14 cellular contexts compared by ENCODE assay signal in the genomic region with DNA sequence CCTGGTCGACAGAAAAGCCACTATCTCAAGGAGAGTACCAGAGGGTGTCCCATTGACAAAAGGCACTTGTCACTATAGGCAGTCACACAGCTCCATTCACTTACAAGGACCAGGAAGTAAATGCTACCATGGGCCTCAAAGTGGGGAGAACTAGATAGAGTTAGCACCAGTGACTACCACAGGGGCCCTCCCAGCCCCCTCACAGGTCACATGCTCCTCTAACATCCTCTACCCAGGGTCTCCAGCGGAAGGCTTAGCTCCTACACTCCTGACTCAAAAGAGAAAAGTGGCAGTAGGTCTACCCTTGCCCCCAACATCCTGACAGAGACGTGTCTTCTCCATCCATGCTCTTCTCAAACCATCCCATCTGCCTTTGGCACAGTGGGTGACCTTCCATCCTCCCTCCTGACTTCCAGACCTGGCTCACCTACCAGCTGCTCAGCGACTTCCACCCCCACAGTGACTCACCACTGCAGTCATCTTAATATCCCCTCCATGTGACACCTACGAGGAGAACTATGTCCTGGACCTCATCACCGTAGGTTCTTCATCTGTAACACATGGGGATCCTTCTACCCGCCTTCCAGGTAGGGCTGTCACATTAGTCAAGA. TPM values are rescaled to one million over a fixed set of nuclear protein-coding genes. Genes with fewer than 3 reads are reported as not detected.
DNase-seq lines count a peak whose midpoint lies in the region; ATAC-seq, FAIRE-seq and TF ChIP-seq lines count a peak whose summit lies in the region.
"Had no signal": no experiment of that assay in that cellular context is flagged by ENCODE, and none has a peak within 500 bp of the region (broad histone marks: within the 10 kb centered on the region; RNA-seq: fewer than 3 reads in every experiment).

No MANE protein-coding gene starts in this region.

- H3K27me3 ChIP-seq in keratinocyte (ENCODE audit: control insufficient read depth, extremely low read depth, insufficient read depth, low read length) = no peaks in the 10 kb centered on the region
- no peaks in the 10 kb centered on the region for H3K27me3 ChIP-seq in CD8-positive, alpha-beta memory T cell (ENCODE audit: insufficient read depth, low read length, poor library complexity, severe bottlenecking)
- no peaks in the 10 kb centered on the region for H3K27me3 ChIP-seq in Karpas-422 (ENCODE audit: low read length)

- peaks cover 22% of the 10 kb centered on the region for H3K4me1 ChIP-seq in keratinocyte (ENCODE audit: control insufficient read depth, extremely low read depth, insufficient read depth, low read length)
- H3K4me1 ChIP-seq in CD8-positive, alpha-beta memory T cell (ENCODE audit: insufficient read depth, low read length) = peaks cover 5% of the 10 kb centered on the region
- H3K4me1 ChIP-seq in Karpas-422 (ENCODE audit: low read length) = no peaks in the 10 kb centered on the region

- DNase-seq in stimulated activated CD4-positive, alpha-beta T cell treated with anti-CD3 and anti-CD28 coated beads, Interleukin-1b, Interleukin-23, amount 100 ng/mL, for 48 hours = peak; percentile 65
- no peak for DNase-seq in stimulated activated CD4-positive, alpha-beta T cell treated with anti-CD3 and anti-CD28 coated beads, Interleukin-2, amount 100 ng/mL, for 48 hours
- DNase-seq in activated CD8-positive, alpha-beta memory T cell treated with anti-CD3 and anti-CD28 coated beads, Interleukin-2, amount 50 U/mL, for 4 hours = peak; percentile 47
- DNase-seq in keratinocyte (ENCODE audit: low read depth, low spot score) (no peak), NCI-H1930 (lab: John Stamatoyannopoulos, UW) (no peak), Right ventricle myocardium superior (no peak), Karpas-422 (no peak)
- no peak for DNase-seq in CD8-positive, alpha-beta memory T cell
- DNase-seq: C1 segment of cervical spinal cord, midbrain, NCI-H1092 treated with DMSO at 0.1 percent for 48 hours, OCI-M1, small intestine had no signal

- POLR2A ChIA-PET in CD8-positive, alpha-beta memory T cell (lab: Charles Lee) = interaction anchor here (0.6 kb wide), 1 partner anchor 13 kb away, joined by 3 read pairs; no protein-coding TSS in a partner anchor

- H3K4me3 Mint-ChIP-seq in CD8-positive, alpha-beta memory T cell = peak overlapping the region in 1 of 7 donors; percentile 35

- H3K27ac ChIP-seq in keratinocyte (ENCODE audit: control insufficient read depth, insufficient read depth, low read length) = no peak overlapping the region
- no peak overlapping the region for H3K27ac ChIP-seq in CD8-positive, alpha-beta memory T cell (ENCODE audit: low read depth, low read length)
- H3K27ac ChIP-seq in Karpas-422 (ENCODE audit: low read length) = no peak overlapping the region
- H3K27ac ChIP-seq: coronary artery had no signal

- H3K9me3 Mint-ChIP-seq in CD8-positive, alpha-beta memory T cell = no peaks in the 10 kb centered on the region

- H3K4me2 ChIP-seq in keratinocyte (ENCODE audit: control insufficient read depth, extremely low read depth, insufficient read depth, low read depth, low read length) (peak overlapping the region; percentile 29), Karpas-422 (ENCODE audit: low read depth, low read length, poor library complexity, severe bottlenecking) (no peak overlapping the region)

- no peaks in the 10 kb centered on the region for H3K9me1 ChIP-seq in keratinocyte (ENCODE audit: control insufficient read depth, extremely low read depth, insufficient read depth, low read length)

- no peak overlapping the region for H3K9ac ChIP-seq in keratinocyte (ENCODE audit: control insufficient read depth, extremely low read depth, insufficient read depth, low read length)
- no peak overlapping the region for H3K9ac ChIP-seq in Karpas-422 (ENCODE audit: low read length)

- CTCF ChIA-PET in CD8-positive, alpha-beta memory T cell (lab: Charles Lee) = interaction anchor here (0.8 to 1.3 kb wide), 3 partner anchors 15 to 70 kb away, joined by 3 to 7 read pairs (median 3); no protein-coding TSS in a partner anchor

- H3K27ac Mint-ChIP-seq in CD8-positive, alpha-beta memory T cell = peak overlapping the region in 3 of 8 donors; percentile 0 to 16 (median 1)

- H3K9me3 ChIP-seq in keratinocyte (ENCODE audit: control insufficient read depth, low read depth, low read length) (no peaks in the 10 kb centered on the region), Karpas-422 (ENCODE audit: low read length) (no peaks in the 10 kb centered on the region)
- no peaks in the 10 kb centered on the region for H3K9me3 ChIP-seq in CD8-positive, alpha-beta memory T cell (ENCODE audit: low read length)

- intact Hi-C loops in Right ventricle myocardium superior (cut with DNase I) = no loop called here

- H3K4me3 ChIP-seq in keratinocyte (ENCODE audit: control insufficient read depth in 2 of 3, extremely low read depth in 1 of 3, insufficient read depth in 2 of 3, low read depth in 1 of 3, low read length in 3 of 3) (no peak overlapping the region), Karpas-422 (ENCODE audit: low read length) (no peak overlapping the region)
- H3K4me3 ChIP-seq in CD8-positive, alpha-beta memory T cell (ENCODE audit: low read length) = no peak overlapping the region
- H3K4me3 ChIP-seq: coronary artery had no signal

- no peak for ATAC-seq in Right ventricle myocardium superior (ENCODE audit: poor library complexity)

- no peak overlapping the region for H2AFZ ChIP-seq in keratinocyte (ENCODE audit: control insufficient read depth, low read length)
- no peak overlapping the region for H2AFZ ChIP-seq in Karpas-422 (ENCODE audit: low read length)

- H3K27me3 Mint-ChIP-seq in CD8-positive, alpha-beta memory T cell = peaks cover 6% of the 10 kb centered on the region in 2 donors

- no peak for TF ChIP-seq CTCF in keratinocyte (optimal IDR thresholded peaks at IDR 0.05 in 1 of 3, IDR thresholded peaks at IDR 0.05 in 1 of 3, conservative IDR thresholded peaks at IDR 0.05 in 1 of 3; ENCODE audit: extremely low read depth in 1 of 3, insufficient read depth in 2 of 3, low read length in 3 of 3)

- H3K36me3 ChIP-seq in keratinocyte (ENCODE audit: control insufficient read depth in 2 of 2, extremely low read depth in 1 of 2, insufficient read depth in 2 of 2, low read length in 2 of 2) (no peaks in the 10 kb centered on the region), Karpas-422 (ENCODE audit: insufficient read depth, low read length) (no peaks in the 10 kb centered on the region)
- H3K36me3 ChIP-seq in CD8-positive, alpha-beta memory T cell (ENCODE audit: insufficient read depth, low read length) = no peaks in the 10 kb centered on the region

- H3K79me2 ChIP-seq in keratinocyte (ENCODE audit: control insufficient read depth, insufficient read depth, low read length) = no peaks in the 10 kb centered on the region
- H3K79me2 ChIP-seq in Karpas-422 (ENCODE audit: low read length) = no peaks in the 10 kb centered on the region

- dilution Hi-C loops in keratinocyte (cut with MboI; ENCODE audit: extremely low pct_ligation_motif_present, low sequenced_read_pairs) = no loop called here

- no peak for FAIRE-seq in keratinocyte (lab: Jason Lieb, UNC)
- FAIRE-seq: small intestine had no signal

- H3K36me3 Mint-ChIP-seq in CD8-positive, alpha-beta memory T cell = peaks cover 0 to 2% (median 1%) of the 10 kb centered on the region in 3 donors

- peaks cover 10 to 16% (median 13%) of the 10 kb centered on the region in 3 donors for H3K4me1 Mint-ChIP-seq in CD8-positive, alpha-beta memory T cell

- H4K20me1 ChIP-seq in keratinocyte (ENCODE audit: control insufficient read depth, extremely low read depth, insufficient read depth, low read length) (no peaks in the 10 kb centered on the region), Karpas-422 (ENCODE audit: insufficient read depth, low read depth, low read length) (0 out of 2 replicates have a peak, but pooled peaks cover 3% of the 10 kb centered on the region)

- H3K9me2 ChIP-seq in Karpas-422 (replicated peaks; ENCODE audit: insufficient read depth, low read length) = no peaks in the 10 kb centered on the region

RNA-seq across cellular contexts. Expression of a gene that starts 5.6 kb away (rescaled TPM):
- 1.5 to 2.2 TPM (median 2.1 TPM) in 3 replicates for polyA plus RNA-seq in keratinocyte
- 2.2 TPM for polyA plus RNA-seq in keratinocyte (2011; ENCODE audit: low read depth)
- 0.88 and 1.7 TPM in 2 replicates for polyA plus RNA-seq in keratinocyte (2011; cell fraction: cytosol; rRNA removed)
- 5.8 and 6.7 TPM in 2 replicates for polyA plus RNA-seq in keratinocyte (2011; cell fraction: nucleus; rRNA removed)
- polyA plus RNA-seq in keratinocyte (2012; ENCODE audit: low replicate concordance) = 2.5 and 4.6 TPM in 2 replicates
- polyA minus RNA-seq in keratinocyte = 4.8 to 16.5 TPM (median 10.5 TPM) in 3 replicates
- polyA minus RNA-seq in keratinocyte (2011; cell fraction: cytosol; rRNA and poly(A)+ RNA removed) = 5.6 TPM
- polyA minus RNA-seq in keratinocyte (2011; cell fraction: nucleus; rRNA and poly(A)+ RNA removed) = 7.4 and 10.2 TPM in 2 replicates
- 10 to 100 TPM; 77.9 to 80.7 TPM for total RNA-seq in CD8-positive, alpha-beta memory T cell
- 19.4 TPM for polyA plus RNA-seq in CD8-positive, alpha-beta memory T cell
- total RNA-seq in Right ventricle myocardium superior = 20.2 TPM
- 0.97 and 1.6 TPM in 2 replicates for total RNA-seq in Karpas-422 (2014; rRNA removed; shearing (Covaris generic); ENCODE audit: low replicate concordance)

Comparison
In these comparisons a context has a peak if more than half of its experiments do, and no peak if none do; other contexts are left out.
1. DNase-seq: peak in stimulated activated CD4-positive, alpha-beta T cell treated with anti-CD3 and anti-CD28 coated beads, Interleukin-1b, Interleukin-23, amount 100 ng/mL, for 48 hours (single experiment) and activated CD8-positive, alpha-beta memory T cell treated with anti-CD3 and anti-CD28 coated beads, Interleukin-2, amount 50 U/mL, for 4 hours (single experiment); none in stimulated activated CD4-positive, alpha-beta T cell treated with anti-CD3 and anti-CD28 coated beads, Interleukin-2, amount 100 ng/mL, for 48 hours (0 of 2), keratinocyte (single experiment), NCI-H1930 (0 of 2), CD8-positive, alpha-beta memory T cell (0 of 5), Right ventricle myocardium superior (single experiment) and Karpas-422 (single experiment).